ENCODE assay signal across 8 cellular contexts in genomic region chr16:85615852-85616607, GRCh38. TPM values are rescaled to one million over a fixed set of nuclear protein-coding genes. Genes with fewer than 3 reads are reported as not detected.
DNase-seq lines count a peak whose midpoint lies in the region; ATAC-seq and TF ChIP-seq lines count a peak whose summit lies in the region.

No MANE protein-coding gene starts in this region.

- CTCF ChIA-PET in GM10248 (lab: Yijun Ruan, JAX): interaction anchor here (0.6 to 6.0 kb wide), 62 partner anchors 9 to 653 kb away, joined by 3 to 71 read pairs (median 6); partner anchors contain the start of gene GINS2

- peak; percentile 34 for ATAC-seq in HG02642 (IDR thresholded peaks at IDR 0.05; ENCODE audit: poor library complexity, unreplicated experiment)
- ATAC-seq in GM18519 (IDR thresholded peaks at IDR 0.05; ENCODE audit: low FRiP score, unreplicated experiment): no peak

- H3K27me3 ChIP-seq in effector memory CD4-positive, alpha-beta T cell (replicated peaks; ENCODE audit: control insufficient read depth, insufficient read depth, low read length, poor library complexity, severe bottlenecking): no peaks in the 10 kb centered on the region

- H3K9me3 ChIP-seq in effector memory CD4-positive, alpha-beta T cell (ENCODE audit: control insufficient read depth, low read length): no peaks in the 10 kb centered on the region

- H3K36me3 ChIP-seq in effector memory CD4-positive, alpha-beta T cell (ENCODE audit: control insufficient read depth, insufficient read depth, low read length): no peaks in the 10 kb centered on the region

- peaks cover 47% of the 10 kb centered on the region for H3K4me1 ChIP-seq in effector memory CD4-positive, alpha-beta T cell (ENCODE audit: control insufficient read depth, insufficient read depth, low read length, poor library complexity, severe bottlenecking)

- DNase-seq in GM10248 (ENCODE audit: extremely low spot score): peak; percentile 91
- peak; percentile 70 for DNase-seq in NCI-H82 treated with DMSO at 0.1 percent for 48 hours (lab: John Stamatoyannopoulos, UW; ENCODE audit: unreplicated experiment)
- peak; percentile 46 to 72 for DNase-seq in activated CD8-positive, alpha-beta memory T cell treated with anti-CD3 and anti-CD28 coated beads for 1 hour (ENCODE audit: extremely low read depth in 1 of 2, low read depth in 1 of 2)
- DNase-seq in effector memory CD4-positive, alpha-beta T cell: peak; percentile 48 to 60 (median 51)
- DNase-seq in mesenteric fat pad (ENCODE audit: low spot score): peak; percentile 94
- DNase-seq in stimulated activated CD8-positive, alpha-beta memory T cell treated with anti-CD3 and anti-CD28 coated beads, Interleukin-15, amount 100 ng/mL, for 1 hour (ENCODE audit: low read depth): peak; percentile 63

- POLR2A ChIA-PET in GM10248 (lab: Yijun Ruan, JAX): interaction anchor here (1.3 kb wide), 1 partner anchor 59 kb away, joined by 5 read pairs; no protein-coding TSS in a partner anchor

- peak overlapping the region; percentile 22 for H3K27ac ChIP-seq in effector memory CD4-positive, alpha-beta T cell (ENCODE audit: insufficient read depth, low read length, poor library complexity, severe bottlenecking)

- peak; percentile 93 for TF ChIP-seq CTCF in GM10248 (IDR thresholded peaks at IDR 0.05; ENCODE audit: control extremely low read depth, extremely low read depth, low read depth, missing control alignments)

- no peak overlapping the region for H3K4me3 ChIP-seq in effector memory CD4-positive, alpha-beta T cell (ENCODE audit: insufficient read depth, low read depth, low read length, poor library complexity, severe bottlenecking)

RNA-seq across cellular contexts. Expression of gene GSE1, which starts 2.9 kb away (rescaled TPM):
- total RNA-seq in mesenteric fat pad: 129 TPM
